In the genomic region with DNA sequence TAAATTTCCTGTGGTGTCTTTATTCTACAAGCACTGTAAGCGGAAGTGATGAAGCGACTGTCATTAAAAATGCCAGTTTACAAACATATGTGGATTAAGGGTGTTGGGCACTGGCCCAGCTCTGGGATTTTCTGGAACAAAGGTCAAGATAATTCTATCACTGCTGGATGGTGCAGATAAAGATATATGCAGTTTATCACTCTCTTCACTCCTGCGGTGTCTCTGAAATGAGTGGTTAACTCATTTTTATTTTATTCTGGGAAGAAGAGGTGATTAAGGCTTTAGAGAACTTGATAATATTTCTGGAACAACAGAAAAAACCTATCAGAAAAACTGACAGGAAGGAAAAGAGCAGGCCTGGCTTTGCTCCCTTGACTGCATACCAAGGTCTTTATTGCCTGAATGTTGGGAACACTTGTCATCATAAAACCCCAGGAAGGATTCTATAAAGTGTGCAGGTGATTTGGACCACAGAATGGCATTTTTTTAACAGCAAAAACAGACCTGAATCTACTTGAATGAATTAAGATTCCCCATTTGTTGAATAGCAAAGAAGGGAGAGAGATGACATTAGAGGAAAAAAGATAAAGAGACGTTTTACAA, we compare ENCODE assay signal across 1 cellular context.
TF ChIP-seq lines count a peak whose summit lies in the region.

No MANE protein-coding gene starts in this region.

TF ChIP-seq in K562, 482 proteins besides CTCF, POLR2A, EP300 and RAD21 (continued from another document and continues in another):
- TF ChIP-seq, protein P1, sequence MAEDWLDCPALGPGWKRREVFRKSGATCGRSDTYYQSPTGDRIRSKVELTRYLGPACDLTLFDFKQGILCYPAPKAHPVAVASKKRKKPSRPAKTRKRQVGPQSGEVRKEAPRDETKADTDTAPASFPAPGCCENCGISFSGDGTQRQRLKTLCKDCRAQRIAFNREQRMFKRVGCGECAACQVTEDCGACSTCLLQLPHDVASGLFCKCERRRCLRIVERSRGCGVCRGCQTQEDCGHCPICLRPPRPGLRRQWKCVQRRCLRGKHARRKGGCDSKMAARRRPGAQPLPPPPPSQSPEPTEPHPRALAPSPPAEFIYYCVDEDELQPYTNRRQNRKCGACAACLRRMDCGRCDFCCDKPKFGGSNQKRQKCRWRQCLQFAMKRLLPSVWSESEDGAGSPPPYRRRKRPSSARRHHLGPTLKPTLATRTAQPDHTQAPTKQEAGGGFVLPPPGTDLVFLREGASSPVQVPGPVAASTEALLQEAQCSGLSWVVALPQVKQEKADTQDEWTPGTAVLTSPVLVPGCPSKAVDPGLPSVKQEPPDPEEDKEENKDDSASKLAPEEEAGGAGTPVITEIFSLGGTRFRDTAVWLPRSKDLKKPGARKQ (CRISPR knock-in tag; IDR thresholded peaks at IDR 0.05): no peak
- TF ChIP-seq PHF20 (IDR thresholded peaks at IDR 0.05; ENCODE audit: partially characterized antibody) (no peak), NCOA2 (IDR thresholded peaks at IDR 0.05; ENCODE audit: partially characterized antibody in 2 of 2) (no peak), YY1 (IDR thresholded peaks at IDR 0.05; ENCODE audit: borderline replicate concordance in 1 of 3, control insufficient read depth in 1 of 3, extremely low read depth in 1 of 3, insufficient read depth in 3 of 3, insufficient read length in 1 of 3, insufficient replicate concordance in 2 of 3, low read depth in 1 of 3, low read length in 2 of 3) (no peak), ZNF586 (CRISPR knock-in tag; conservative IDR thresholded peaks at IDR 0.05) (no peak), ZNF274 (IDR thresholded peaks at IDR 0.05; ENCODE audit: borderline replicate concordance, low read depth, low read length) (no peak), STAT5A (IDR thresholded peaks at IDR 0.05; ENCODE audit: borderline replicate concordance, low read length) (no peak; the same call in 1 of the 2 replicates), ZBTB8A (IDR thresholded peaks at IDR 0.05; ENCODE audit: partially characterized antibody) (no peak), EHMT2 (IDR thresholded peaks at IDR 0.05) (no peak), SMC3 (conservative IDR thresholded peaks at IDR 0.05; ENCODE audit: insufficient read depth, low read depth, low read length) (no peak), HOXB6 (CRISPR knock-in tag; IDR thresholded peaks at IDR 0.05; ENCODE audit: borderline replicate concordance) (no peak), EP400 (IDR thresholded peaks at IDR 0.05) (no peak), ILF3 (IDR thresholded peaks at IDR 0.05; ENCODE audit: borderline replicate concordance) (no peak), CBFA2T3 (IDR thresholded peaks at IDR 0.05) (peak; percentile 77), NFE2L1 (tag; IDR thresholded peaks at IDR 0.05; ENCODE audit: borderline replicate concordance, low read depth) (no peak), HMG20B (CRISPR knock-in tag; IDR thresholded peaks at IDR 0.05) (no peak), ETV5 (CRISPR knock-in tag; IDR thresholded peaks at IDR 0.05; ENCODE audit: low read depth) (no peak), FIP1L1 (IDR thresholded peaks at IDR 0.05; ENCODE audit: low read depth, low read length, poor library complexity, severe bottlenecking) (no peak), ZFX (CRISPR knock-in tag; IDR thresholded peaks at IDR 0.05) (no peak), PHF21A (IDR thresholded peaks at IDR 0.05; ENCODE audit: borderline replicate concordance, low read depth) (no peak), ZNF253 (CRISPR knock-in tag; conservative IDR thresholded peaks at IDR 0.05) (no peak), DMBX1 (CRISPR knock-in tag; IDR thresholded peaks at IDR 0.05; ENCODE audit: borderline replicate concordance) (no peak), NR2C1 (IDR thresholded peaks at IDR 0.05) (no peak), NR2C1 (tag; IDR thresholded peaks at IDR 0.05) (peak; percentile 29; the same call in 1 of the 2 replicates), TCFL5 (CRISPR knock-in tag; conservative IDR thresholded peaks at IDR 0.05) (no peak), SRSF7 (optimal IDR thresholded peaks at IDR 0.05; ENCODE audit: low read depth, low read length) (no peak), RUNX1 (IDR thresholded peaks at IDR 0.05; ENCODE audit: low read depth) (no peak), ZNF431 (CRISPR knock-in tag; IDR thresholded peaks at IDR 0.05) (no peak), ZNF282 (CRISPR knock-in tag; IDR thresholded peaks at IDR 0.05) (no peak), CBX8 (IDR thresholded peaks at IDR 0.05; ENCODE audit: borderline replicate concordance, extremely low read depth, low read depth, low read length, poor library complexity, severe bottlenecking) (no peak), RAD51 (IDR thresholded peaks at IDR 0.05; ENCODE audit: borderline replicate concordance, low read depth) (no peak), SETDB1 (IDR thresholded peaks at IDR 0.05; ENCODE audit: low read length) (no peak), KLF6 (CRISPR knock-in tag; IDR thresholded peaks at IDR 0.05; ENCODE audit: borderline replicate concordance) (no peak), FUS (optimal IDR thresholded peaks at IDR 0.05; ENCODE audit: low read depth, low read length) (no peak), TCF3 (CRISPR knock-in tag; IDR thresholded peaks at IDR 0.05) (peak; percentile 61), ZBTB1 (CRISPR knock-in tag; IDR thresholded peaks at IDR 0.05; ENCODE audit: borderline replicate concordance, low read depth) (no peak), YBX1 (IDR thresholded peaks at IDR 0.05) (no peak), TGIF2 (CRISPR knock-in tag; IDR thresholded peaks at IDR 0.05) (no peak), BMI1 (IDR thresholded peaks at IDR 0.05; ENCODE audit: low read length) (no peak), NFIC (IDR thresholded peaks at IDR 0.05) (peak; percentile 66), GTF2E2 (tag; IDR thresholded peaks at IDR 0.05) (no peak), PML (IDR thresholded peaks at IDR 0.05; ENCODE audit: low read length) (peak; percentile 57; the same call in 1 of the 2 replicates), TBP (optimal IDR thresholded peaks at IDR 0.05; ENCODE audit: low read depth, low read length) (no peak)
- TF ChIP-seq, protein P2, sequence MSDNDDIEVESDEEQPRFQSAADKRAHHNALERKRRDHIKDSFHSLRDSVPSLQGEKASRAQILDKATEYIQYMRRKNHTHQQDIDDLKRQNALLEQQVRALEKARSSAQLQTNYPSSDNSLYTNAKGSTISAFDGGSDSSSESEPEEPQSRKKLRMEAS (CRISPR knock-in tag; IDR thresholded peaks at IDR 0.05): no peak
- TF ChIP-seq, protein P3, sequence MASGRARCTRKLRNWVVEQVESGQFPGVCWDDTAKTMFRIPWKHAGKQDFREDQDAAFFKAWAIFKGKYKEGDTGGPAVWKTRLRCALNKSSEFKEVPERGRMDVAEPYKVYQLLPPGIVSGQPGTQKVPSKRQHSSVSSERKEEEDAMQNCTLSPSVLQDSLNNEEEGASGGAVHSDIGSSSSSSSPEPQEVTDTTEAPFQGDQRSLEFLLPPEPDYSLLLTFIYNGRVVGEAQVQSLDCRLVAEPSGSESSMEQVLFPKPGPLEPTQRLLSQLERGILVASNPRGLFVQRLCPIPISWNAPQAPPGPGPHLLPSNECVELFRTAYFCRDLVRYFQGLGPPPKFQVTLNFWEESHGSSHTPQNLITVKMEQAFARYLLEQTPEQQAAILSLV (tag; IDR thresholded peaks at IDR 0.05): no peak
- TF ChIP-seq, protein P4, sequence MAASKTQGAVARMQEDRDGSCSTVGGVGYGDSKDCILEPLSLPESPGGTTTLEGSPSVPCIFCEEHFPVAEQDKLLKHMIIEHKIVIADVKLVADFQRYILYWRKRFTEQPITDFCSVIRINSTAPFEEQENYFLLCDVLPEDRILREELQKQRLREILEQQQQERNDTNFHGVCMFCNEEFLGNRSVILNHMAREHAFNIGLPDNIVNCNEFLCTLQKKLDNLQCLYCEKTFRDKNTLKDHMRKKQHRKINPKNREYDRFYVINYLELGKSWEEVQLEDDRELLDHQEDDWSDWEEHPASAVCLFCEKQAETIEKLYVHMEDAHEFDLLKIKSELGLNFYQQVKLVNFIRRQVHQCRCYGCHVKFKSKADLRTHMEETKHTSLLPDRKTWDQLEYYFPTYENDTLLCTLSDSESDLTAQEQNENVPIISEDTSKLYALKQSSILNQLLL (CRISPR knock-in tag; IDR thresholded peaks at IDR 0.05; ENCODE audit: borderline replicate concordance): no peak
- TF ChIP-seq, protein P5, sequence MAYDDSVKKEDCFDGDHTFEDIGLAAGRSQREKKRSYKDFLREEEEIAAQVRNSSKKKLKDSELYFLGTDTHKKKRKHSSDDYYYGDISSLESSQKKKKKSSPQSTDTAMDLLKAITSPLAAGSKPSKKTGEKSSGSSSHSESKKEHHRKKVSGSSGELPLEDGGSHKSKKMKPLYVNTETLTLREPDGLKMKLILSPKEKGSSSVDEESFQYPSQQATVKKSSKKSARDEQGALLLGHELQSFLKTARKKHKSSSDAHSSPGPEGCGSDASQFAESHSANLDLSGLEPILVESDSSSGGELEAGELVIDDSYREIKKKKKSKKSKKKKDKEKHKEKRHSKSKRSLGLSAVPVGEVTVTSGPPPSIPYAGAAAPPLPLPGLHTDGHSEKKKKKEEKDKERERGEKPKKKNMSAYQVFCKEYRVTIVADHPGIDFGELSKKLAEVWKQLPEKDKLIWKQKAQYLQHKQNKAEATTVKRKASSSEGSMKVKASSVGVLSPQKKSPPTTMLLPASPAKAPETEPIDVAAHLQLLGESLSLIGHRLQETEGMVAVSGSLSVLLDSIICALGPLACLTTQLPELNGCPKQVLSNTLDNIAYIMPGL (CRISPR knock-in tag; IDR thresholded peaks at IDR 0.05): no peak
- TF ChIP-seq, protein P6, sequence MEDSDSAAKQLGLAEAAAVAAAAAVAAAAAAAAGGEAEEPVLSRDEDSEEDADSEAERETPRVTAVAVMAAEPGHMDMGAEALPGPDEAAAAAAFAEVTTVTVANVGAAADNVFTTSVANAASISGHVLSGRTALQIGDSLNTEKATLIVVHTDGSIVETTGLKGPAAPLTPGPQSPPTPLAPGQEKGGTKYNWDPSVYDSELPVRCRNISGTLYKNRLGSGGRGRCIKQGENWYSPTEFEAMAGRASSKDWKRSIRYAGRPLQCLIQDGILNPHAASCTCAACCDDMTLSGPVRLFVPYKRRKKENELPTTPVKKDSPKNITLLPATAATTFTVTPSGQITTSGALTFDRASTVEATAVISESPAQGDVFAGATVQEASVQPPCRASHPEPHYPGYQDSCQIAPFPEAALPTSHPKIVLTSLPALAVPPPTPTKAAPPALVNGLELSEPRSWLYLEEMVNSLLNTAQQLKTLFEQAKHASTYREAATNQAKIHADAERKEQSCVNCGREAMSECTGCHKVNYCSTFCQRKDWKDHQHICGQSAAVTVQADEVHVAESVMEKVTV (CRISPR knock-in tag; IDR thresholded peaks at IDR 0.05): no peak
- TF ChIP-seq, protein P7, sequence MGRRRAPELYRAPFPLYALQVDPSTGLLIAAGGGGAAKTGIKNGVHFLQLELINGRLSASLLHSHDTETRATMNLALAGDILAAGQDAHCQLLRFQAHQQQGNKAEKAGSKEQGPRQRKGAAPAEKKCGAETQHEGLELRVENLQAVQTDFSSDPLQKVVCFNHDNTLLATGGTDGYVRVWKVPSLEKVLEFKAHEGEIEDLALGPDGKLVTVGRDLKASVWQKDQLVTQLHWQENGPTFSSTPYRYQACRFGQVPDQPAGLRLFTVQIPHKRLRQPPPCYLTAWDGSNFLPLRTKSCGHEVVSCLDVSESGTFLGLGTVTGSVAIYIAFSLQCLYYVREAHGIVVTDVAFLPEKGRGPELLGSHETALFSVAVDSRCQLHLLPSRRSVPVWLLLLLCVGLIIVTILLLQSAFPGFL (CRISPR knock-in tag; IDR thresholded peaks at IDR 0.05): no peak
- TF ChIP-seq, protein P8, sequence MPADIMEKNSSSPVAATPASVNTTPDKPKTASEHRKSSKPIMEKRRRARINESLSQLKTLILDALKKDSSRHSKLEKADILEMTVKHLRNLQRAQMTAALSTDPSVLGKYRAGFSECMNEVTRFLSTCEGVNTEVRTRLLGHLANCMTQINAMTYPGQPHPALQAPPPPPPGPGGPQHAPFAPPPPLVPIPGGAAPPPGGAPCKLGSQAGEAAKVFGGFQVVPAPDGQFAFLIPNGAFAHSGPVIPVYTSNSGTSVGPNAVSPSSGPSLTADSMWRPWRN (IDR thresholded peaks at IDR 0.05; ENCODE audit: low read depth): peak; percentile 34; the same call in 1 of the 2 replicates
- TF ChIP-seq, protein P9, sequence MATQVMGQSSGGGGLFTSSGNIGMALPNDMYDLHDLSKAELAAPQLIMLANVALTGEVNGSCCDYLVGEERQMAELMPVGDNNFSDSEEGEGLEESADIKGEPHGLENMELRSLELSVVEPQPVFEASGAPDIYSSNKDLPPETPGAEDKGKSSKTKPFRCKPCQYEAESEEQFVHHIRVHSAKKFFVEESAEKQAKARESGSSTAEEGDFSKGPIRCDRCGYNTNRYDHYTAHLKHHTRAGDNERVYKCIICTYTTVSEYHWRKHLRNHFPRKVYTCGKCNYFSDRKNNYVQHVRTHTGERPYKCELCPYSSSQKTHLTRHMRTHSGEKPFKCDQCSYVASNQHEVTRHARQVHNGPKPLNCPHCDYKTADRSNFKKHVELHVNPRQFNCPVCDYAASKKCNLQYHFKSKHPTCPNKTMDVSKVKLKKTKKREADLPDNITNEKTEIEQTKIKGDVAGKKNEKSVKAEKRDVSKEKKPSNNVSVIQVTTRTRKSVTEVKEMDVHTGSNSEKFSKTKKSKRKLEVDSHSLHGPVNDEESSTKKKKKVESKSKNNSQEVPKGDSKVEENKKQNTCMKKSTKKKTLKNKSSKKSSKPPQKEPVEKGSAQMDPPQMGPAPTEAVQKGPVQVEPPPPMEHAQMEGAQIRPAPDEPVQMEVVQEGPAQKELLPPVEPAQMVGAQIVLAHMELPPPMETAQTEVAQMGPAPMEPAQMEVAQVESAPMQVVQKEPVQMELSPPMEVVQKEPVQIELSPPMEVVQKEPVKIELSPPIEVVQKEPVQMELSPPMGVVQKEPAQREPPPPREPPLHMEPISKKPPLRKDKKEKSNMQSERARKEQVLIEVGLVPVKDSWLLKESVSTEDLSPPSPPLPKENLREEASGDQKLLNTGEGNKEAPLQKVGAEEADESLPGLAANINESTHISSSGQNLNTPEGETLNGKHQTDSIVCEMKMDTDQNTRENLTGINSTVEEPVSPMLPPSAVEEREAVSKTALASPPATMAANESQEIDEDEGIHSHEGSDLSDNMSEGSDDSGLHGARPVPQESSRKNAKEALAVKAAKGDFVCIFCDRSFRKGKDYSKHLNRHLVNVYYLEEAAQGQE (CRISPR knock-in tag; IDR thresholded peaks at IDR 0.05; ENCODE audit: low read depth): no peak
